In genomic region chr14:28875937-28876910, GRCh38 we compare ENCODE assay signal across 13 cellular contexts.
DNase-seq lines count a peak whose midpoint lies in the region; ATAC-seq and TF ChIP-seq lines count a peak whose summit lies in the region.
"Had no signal": no experiment of that assay in that cellular context is flagged by ENCODE, and none has a peak within 500 bp of the region (broad histone marks: within the 10 kb centered on the region; RNA-seq: fewer than 3 reads in every experiment).

No MANE protein-coding gene starts in this region.

- no peak overlapping the region for H3K27ac ChIP-seq in smooth muscle cell (ENCODE audit: low read depth)
- H3K27ac ChIP-seq: left lung, thoracic aorta had no signal

- H2AFZ ChIP-seq in smooth muscle cell (ENCODE audit: low read depth), result peak overlapping the region; percentile 34

- TF ChIP-seq CTCF in smooth muscle cell (IDR thresholded peaks at IDR 0.05; ENCODE audit: borderline replicate concordance, insufficient read depth, poor library complexity, severe bottlenecking), result no peak

- intact Hi-C loops in left ventricle myocardium superior (cut with micrococcal nuclease), result no loop called here

- no peaks in the 10 kb centered on the region for H3K79me2 ChIP-seq in smooth muscle cell (ENCODE audit: low read depth)

- H3K9me3 ChIP-seq in smooth muscle cell (replicated peaks; ENCODE audit: low read depth), result no peaks in the 10 kb centered on the region
- H3K9me3 ChIP-seq: left lung, thoracic aorta had no signal

- H3K4me3 ChIP-seq in smooth muscle cell, result no peak overlapping the region
- H3K4me3 ChIP-seq: left lung, thoracic aorta had no signal

- DNase-seq in NCI-H1092 treated with DMSO at 0.1 percent for 48 hours (lab: John Stamatoyannopoulos, UW) (peak; percentile 99), NCI-H2107 (lab: John Stamatoyannopoulos, UW) (peak; percentile 94), OCI-M1 (lab: John Stamatoyannopoulos, UW) (peak; percentile 3), smooth muscle cell (lab: John Stamatoyannopoulos, UW; ENCODE audit: unreplicated experiment) (no peak), left ventricle myocardium superior (no peak), amygdala (lab: John Stamatoyannopoulos, UW) (no peak)
- DNase-seq in stimulated activated naive CD4-positive, alpha-beta T cell treated with Interleukin-2 at 50 U/mL for 16 hours (lab: John Stamatoyannopoulos, UW), result no peak
- DNase-seq: activated B cell treated with CpG ODN at 0.5 μM for 24 hours; activated CD8-positive, alpha-beta memory T cell treated with anti-CD3 and anti-CD28 coated beads, Interleukin-2, amount 10 ng/mL, durations not matched to agents 7 days and 5 days; activated naive CD4-positive, alpha-beta T cell treated with Interleukin-2 at 50 U/mL for 16 hours; hypothalamus; left lung had no signal

- no peaks in the 10 kb centered on the region for H3K36me3 ChIP-seq in smooth muscle cell (ENCODE audit: low read depth)
- H3K36me3 ChIP-seq: left lung, thoracic aorta had no signal

- H4K20me1 ChIP-seq in smooth muscle cell (ENCODE audit: low read depth), result no peaks in the 10 kb centered on the region

- WGBS in smooth muscle cell (ENCODE audit: low lambda C conversion rate), result 75% methylated on average over 7 of the region's 7 CpGs

- no peaks in the 10 kb centered on the region for H3K27me3 ChIP-seq in smooth muscle cell (ENCODE audit: low read depth)
- H3K27me3 ChIP-seq: left lung had no signal

- ATAC-seq in left ventricle myocardium superior, result no peak
- ATAC-seq: activated CD8-positive, alpha-beta memory T cell treated with anti-CD3 and anti-CD28 coated beads, Interleukin-2, amount 10 ng/mL, durations not matched to agents 7 days and 5 days; left lung had no signal

- no peaks in the 10 kb centered on the region for H3F3A ChIP-seq in smooth muscle cell (ENCODE audit: low read depth)

- no peaks in the 10 kb centered on the region for H3K4me1 ChIP-seq in smooth muscle cell (ENCODE audit: low read depth)
- H3K4me1 ChIP-seq: left lung had no signal

- no peak overlapping the region for H3K9ac ChIP-seq in smooth muscle cell (ENCODE audit: low read depth)

- no peak overlapping the region for H3K4me2 ChIP-seq in smooth muscle cell

Comparison
In these comparisons a context has a peak if more than half of its experiments do, and no peak if none do; other contexts are left out.
1. DNase-seq: peak in NCI-H1092 treated with DMSO at 0.1 percent for 48 hours (single experiment), NCI-H2107 (single experiment) and OCI-M1 (single experiment); none in smooth muscle cell (single experiment), left ventricle myocardium superior (single experiment), amygdala (0 of 56) and stimulated activated naive CD4-positive, alpha-beta T cell treated with Interleukin-2 at 50 U/mL for 16 hours (single experiment).